Comparison of ENCODE assay signal across 8 cellular contexts in genomic region chr2:68366083-68366560, GRCh38. TPM values are rescaled to one million over a fixed set of nuclear protein-coding genes. Genes with fewer than 3 reads are reported as not detected.
A peak's percentile ranks its signal among the peaks of the same experiment; 100 is the strongest.
DNase-seq lines count a peak whose midpoint lies in the region; ATAC-seq, FAIRE-seq and TF ChIP-seq lines count a peak whose summit lies in the region.

No MANE protein-coding gene starts in this region.

- H3K4me1 Mint-ChIP-seq in activated naive CD4-positive, alpha-beta T cell treated with anti-CD3 and anti-CD28 coated beads, Interleukin-2, amount 50 U/mL, for 24 hours, result peaks cover 18% of the 10 kb centered on the region

- H3K36me3 ChIP-seq in K562 (ENCODE audit: control insufficient read depth, insufficient read depth, low read length) (no peaks in the 10 kb centered on the region), transverse colon (no peaks in the 10 kb centered on the region)

- no peak for TF ChIP-seq RAD21 in K562 (CRISPR knock-in tag; conservative IDR thresholded peaks at IDR 0.05 in 1 of 2, IDR thresholded peaks at IDR 0.05 in 1 of 2)

- H3K27me3 Mint-ChIP-seq in activated naive CD4-positive, alpha-beta T cell treated with anti-CD3 and anti-CD28 coated beads, Interleukin-2, amount 50 U/mL, for 24 hours, result no peaks in the 10 kb centered on the region

- CTCF ChIA-PET in K562 (lab: Yijun Ruan, JAX; ENCODE audit: low intra/inter-chr PET ratio), result no interaction called here

- no peak overlapping the region for H3K4me2 ChIP-seq in K562 (ENCODE audit: insufficient read depth, low read length)

- intact Hi-C loops in K562 (cut with micrococcal nuclease), result no loop called here
- intact Hi-C loops in transverse colon (cut with DNase I; ENCODE audit: low total_unique reads), result no loop called here

- H3K9me1 ChIP-seq in K562 (ENCODE audit: control insufficient read depth, insufficient read depth, low read length), result no peaks in the 10 kb centered on the region

- no peaks in the 10 kb centered on the region for H3K27me3 ChIP-seq in K562 (ENCODE audit: control insufficient read depth in 2 of 2, insufficient read depth in 2 of 2, low read length in 2 of 2)
- no peaks in the 10 kb centered on the region for H3K27me3 ChIP-seq in transverse colon

- no peaks in the 10 kb centered on the region for H4K20me1 ChIP-seq in K562 (replicated peaks; ENCODE audit: control insufficient read depth, insufficient read depth, low read length)

- BruUV-seq in K562 (replicated peaks; lab: Mats Ljungman, UMichigan), result no TSS peak

- TF ChIP-seq CTCF in K562 (IDR thresholded peaks at IDR 0.05 in 2 of 3, conservative IDR thresholded peaks at IDR 0.05 in 1 of 3; ENCODE audit: insufficient read depth in 2 of 3, low read depth in 1 of 3, low read length in 3 of 3) (no peak), transverse colon (IDR thresholded peaks at IDR 0.05) (no peak)

- DNase-seq in activated naive CD4-positive, alpha-beta T cell treated with Interleukin-2 at 50 U/mL for 16 hours, result no peak
- DNase-seq in K562 (ENCODE audit: extremely low read depth in 1 of 4, low spot score in 3 of 4), result no peak
- peak; percentile 46 for DNase-seq in transverse colon
- no peak for DNase-seq in 8988T
- no peak for DNase-seq in A172 (ENCODE audit: low spot score)
- DNase-seq in NCI-H146 (lab: John Stamatoyannopoulos, UW), result no peak

- no peaks in the 10 kb centered on the region for H3K36me3 Mint-ChIP-seq in activated naive CD4-positive, alpha-beta T cell treated with anti-CD3 and anti-CD28 coated beads, Interleukin-2, amount 50 U/mL, for 24 hours

- H3K9me3 Mint-ChIP-seq in activated naive CD4-positive, alpha-beta T cell treated with anti-CD3 and anti-CD28 coated beads, Interleukin-2, amount 50 U/mL, for 24 hours, result no peaks in the 10 kb centered on the region

- no peak for FAIRE-seq in K562 (lab: Jason Lieb, UNC)

- H3K79me2 ChIP-seq in K562 (ENCODE audit: control insufficient read depth, insufficient read depth, low read length), result no peaks in the 10 kb centered on the region

- H3K4me3 ChIP-seq in K562 (no peak overlapping the region), transverse colon (peak overlapping the region in 1 of 4 donors; percentile 28)

- in situ Hi-C loops in K562 (cut with MboI) (no loop called here), transverse colon (cut with MboI; ENCODE audit: low pct_ligation_motif_present in 1 of 4, low pct_unique_long_range_greater_than_20kb in 1 of 4, low sequenced_read_pairs in 3 of 4) (no loop called here)

- ATAC-seq in HG03175 (IDR thresholded peaks at IDR 0.05; ENCODE audit: unreplicated experiment) (peak; percentile 36), K562 (no peak)

- H3K27ac ChIP-seq in K562 (ENCODE audit: extremely low read depth, low read depth, low read length) (no peak overlapping the region), transverse colon (peak overlapping the region; percentile 47 to 65 (median 60))

- no peak overlapping the region for H3K27ac Mint-ChIP-seq in activated naive CD4-positive, alpha-beta T cell treated with anti-CD3 and anti-CD28 coated beads, Interleukin-2, amount 50 U/mL, for 24 hours

- WGBS in K562 (ENCODE audit: insufficient coverage, low coverage, missing lambda C conversion rate), result 53% methylated on average over 4 of the region's 4 CpGs
- 56 to 66% methylated on average over 4 of the region's 4 CpGs for WGBS in transverse colon (ENCODE audit: low coverage in 1 of 2), 2 donors

- TF ChIP-seq EP300 in K562 (IDR thresholded peaks at IDR 0.05; ENCODE audit: low read length) (no peak), transverse colon (IDR thresholded peaks at IDR 0.05; ENCODE audit: low read depth) (no peak)

- POLR2A ChIA-PET in K562 (lab: Yijun Ruan, JAX), result interaction anchor here (0.6 to 0.9 kb wide), 2 partner anchors 8 to 273 kb away, joined by 3 read pairs; no protein-coding TSS in a partner anchor

- H3K4me3 Mint-ChIP-seq in activated naive CD4-positive, alpha-beta T cell treated with anti-CD3 and anti-CD28 coated beads, Interleukin-2, amount 50 U/mL, for 24 hours, result peak overlapping the region; percentile 68

- peak overlapping the region; percentile 63 for H2AFZ ChIP-seq in K562 (ENCODE audit: low read depth, low read length)

- no peak for TF ChIP-seq POLR2A in K562 (conservative IDR thresholded peaks at IDR 0.05)
- no peak for TF ChIP-seq POLR2A in transverse colon (IDR thresholded peaks at IDR 0.05)

- no peak overlapping the region for H3K9ac ChIP-seq in K562 (ENCODE audit: insufficient read depth in 1 of 2, low read depth in 2 of 2, low read length in 2 of 2)

- H3K4me1 ChIP-seq in K562 (replicated peaks in 1 of 2; ENCODE audit: control insufficient read depth in 2 of 2, insufficient read depth in 2 of 2, low read length in 2 of 2) (peaks cover 0 to 16% of the 10 kb centered on the region in 2 experiments; a peak in 1 of 5 replicates), transverse colon (peaks cover 0 to 5% (median 0%) of the 10 kb centered on the region in 4 donors)

- H3K9me3 ChIP-seq in K562 (replicated peaks; ENCODE audit: control insufficient read depth, insufficient read depth, low read depth, low read length) (no peaks in the 10 kb centered on the region), transverse colon (no peaks in the 10 kb centered on the region)

TF ChIP-seq in K562, 482 proteins besides CTCF, POLR2A, EP300 and RAD21:
- TF ChIP-seq ZNF232 (CRISPR knock-in tag; IDR thresholded peaks at IDR 0.05) (no peak), HDAC6 (IDR thresholded peaks at IDR 0.05; ENCODE audit: low read depth, low read length) (no peak)

RNA-seq across cellular contexts. Expression of gene PLEK, which starts 1.0 kb away (rescaled TPM):
- total RNA-seq in K562 (2011; cell fraction: chromatin; rRNA removed; ENCODE audit: low replicate concordance), result not detected in 2 replicates
- not detected in 2 replicates for total RNA-seq in K562 (2011; cell fraction: nucleolus; rRNA removed)
- total RNA-seq in K562 (2011; cell fraction: nucleoplasm; rRNA removed), result not detected in 2 replicates
- total RNA-seq in K562 (2014; rRNA removed), result 0.12 and 0.27 TPM in 2 replicates
- total RNA-seq in K562 (2014; rRNA removed; fragmentation: Illumina TruSeq; extraction: Trizol), result 0.22 and 0.36 TPM in 2 replicates
- total RNA-seq in K562 (2015; rRNA removed; fragmentation: Illumina TruSeq; extraction: Trizol), result 1.2 and 1.3 TPM in 2 replicates
- total RNA-seq in K562 (2021), result 0.33 and 0.56 TPM in 2 replicates
- polyA plus RNA-seq in K562 (2011; rRNA removed), result 0.14 TPM in 1 of 2 replicates, not detected in the other
- polyA plus RNA-seq in K562 (2011; cell fraction: cytosol; rRNA removed), result 0.04 TPM in 2 replicates
- 0.14 TPM in 2 replicates for polyA plus RNA-seq in K562 (2011; cell fraction: nucleus; rRNA removed)
- 0.46 and 3.3 TPM in 2 replicates for polyA plus RNA-seq in K562 (2012)
- polyA plus RNA-seq in K562 (2014; fragmentation: Illumina TruSeq; extraction: Trizol), result 0.36 and 0.43 TPM in 2 replicates
- under 1 TPM; 0.49 to 0.55 TPM for polyA plus RNA-seq in K562 (2014; fragmentation: Nextera tagmentation; extraction: Ambion mirVana)
- 0.11 and 0.66 TPM in 2 replicates for polyA plus RNA-seq in K562 (2014; rRNA removed)
- polyA minus RNA-seq in K562 (2011; rRNA and poly(A)+ RNA removed), result 0.06 and 0.07 TPM in 2 replicates
- not detected in 2 replicates for polyA minus RNA-seq in K562 (2011; cell fraction: cytosol; rRNA and poly(A)+ RNA removed)
- not detected in 2 replicates for polyA minus RNA-seq in K562 (2011; cell fraction: nucleus; rRNA and poly(A)+ RNA removed)
- total RNA-seq in transverse colon, result 1 to 10 TPM in 3 of 4 donors, not detected in 1; 3.0 to 5.2 (median 4.6) TPM
- not detected in 2 replicates for total RNA-seq in A172 (2014; rRNA removed; shearing (Covaris generic))

RNA-seq across cellular contexts. Expression of gene CNRIP1, which starts 46.4 kb away (rescaled TPM):
- 0.42 and 1.1 TPM in 2 replicates for total RNA-seq in K562 (2011; cell fraction: chromatin; rRNA removed; ENCODE audit: low replicate concordance)
- total RNA-seq in K562 (2011; cell fraction: nucleolus; rRNA removed), result 0.83 and 1.2 TPM in 2 replicates
- 0.51 and 1.5 TPM in 2 replicates for total RNA-seq in K562 (2011; cell fraction: nucleoplasm; rRNA removed)
- total RNA-seq in K562 (2014; rRNA removed) (0.59 and 1.6 TPM in 2 replicates), K562 (2014; rRNA removed; fragmentation: Illumina TruSeq; extraction: Trizol) (1.1 TPM in 2 replicates), K562 (2015; rRNA removed; fragmentation: Illumina TruSeq; extraction: Trizol) (1.3 and 1.8 TPM in 2 replicates), K562 (2021) (1.3 and 1.6 TPM in 2 replicates), transverse colon (10 to 100 TPM in 1 of 4 donors, 1 to 10 TPM in 2, not detected in 1; 1.4 to 11.6 (median 7.6) TPM)
- polyA plus RNA-seq in K562 (2011; rRNA removed) (0.30 and 1.9 TPM in 2 replicates), K562 (2014; fragmentation: Illumina TruSeq; extraction: Trizol) (1.0 and 2.1 TPM in 2 replicates), K562 (2014; fragmentation: Nextera tagmentation; extraction: Ambion mirVana) (1 to 10 TPM; 1.3 to 1.6 TPM), K562 (2014; rRNA removed) (1.3 and 1.5 TPM in 2 replicates)
- 0.22 and 1.1 TPM in 2 replicates for polyA plus RNA-seq in K562 (2011; cell fraction: cytosol; rRNA removed)
- 0.10 and 1.9 TPM in 2 replicates for polyA plus RNA-seq in K562 (2011; cell fraction: nucleus; rRNA removed)
- 3.5 and 4.2 TPM in 2 replicates for polyA plus RNA-seq in K562 (2012)
- 0.30 and 0.67 TPM in 2 replicates for polyA minus RNA-seq in K562 (2011; rRNA and poly(A)+ RNA removed)
- polyA minus RNA-seq in K562 (2011; cell fraction: cytosol; rRNA and poly(A)+ RNA removed), result 1.8 TPM in 1 of 2 replicates, not detected in the other
- 0.56 and 1.2 TPM in 2 replicates for polyA minus RNA-seq in K562 (2011; cell fraction: nucleus; rRNA and poly(A)+ RNA removed)
- total RNA-seq in A172 (2014; rRNA removed; shearing (Covaris generic)), result 11.4 and 13.1 TPM in 2 replicates
